ENCODE assay signal across 9 cellular contexts in the genomic region with DNA sequence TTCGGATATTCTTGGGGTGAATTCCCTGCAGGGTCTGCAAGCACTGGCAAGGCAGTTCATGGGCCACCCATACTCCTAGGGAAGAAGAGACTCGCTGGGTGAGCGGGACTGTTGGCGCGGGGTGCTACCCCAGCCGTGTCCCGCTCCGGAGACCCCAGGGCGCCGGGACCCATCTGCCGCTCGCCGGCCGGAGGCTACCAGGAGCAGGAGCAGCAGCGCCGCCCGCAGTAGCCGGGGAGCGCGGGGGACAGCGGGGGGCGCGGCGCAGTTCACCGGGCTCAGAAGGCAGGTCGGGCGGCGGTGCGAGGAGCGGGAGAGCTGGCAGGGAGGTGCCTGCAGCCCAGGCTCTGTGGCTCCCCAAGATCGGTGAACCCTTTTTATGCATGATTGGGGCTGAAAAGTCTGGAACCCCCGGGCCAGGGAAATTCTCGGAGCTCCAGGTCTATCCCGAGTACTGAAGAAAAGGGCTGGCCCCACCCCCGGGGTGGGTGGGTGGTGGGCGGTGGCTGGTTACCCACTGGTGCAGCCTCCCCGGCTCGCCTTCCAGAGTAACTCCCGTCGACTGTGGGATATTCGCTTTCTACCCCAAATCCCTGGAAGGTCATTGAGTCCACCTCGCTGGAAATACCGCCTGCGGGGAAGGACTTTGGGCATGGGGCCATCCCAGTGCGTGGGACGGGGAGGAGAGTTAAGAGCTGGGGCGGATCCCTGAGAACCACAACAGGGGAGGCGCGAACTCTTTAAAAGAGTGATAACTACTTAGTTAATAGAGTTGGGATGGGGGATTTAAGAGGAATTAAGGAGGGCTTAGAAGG. TPM values are rescaled to one million over a fixed set of nuclear protein-coding genes. Genes with fewer than 3 reads are reported as not detected.
DNase-seq lines count a peak whose midpoint lies in the region; ATAC-seq, FAIRE-seq and TF ChIP-seq lines count a peak whose summit lies in the region.
"Had no signal": no experiment of that assay in that cellular context is flagged by ENCODE, and none has a peak within 500 bp of the region (broad histone marks: within the 10 kb centered on the region; RNA-seq: fewer than 3 reads in every experiment).

No MANE protein-coding gene starts in this region.

- H3K27me3 Mint-ChIP-seq in mesothelial cell of epicardium (ENCODE audit: low read depth), result peaks cover 73% of the 10 kb centered on the region
- H3K27me3 Mint-ChIP-seq in activated naive CD4-positive, alpha-beta T cell treated with anti-CD3 and anti-CD28 coated beads for 36 hours (ENCODE audit: low read depth), result peaks cover 25% of the 10 kb centered on the region

- peaks cover 0 to 10% (median 0%) of the 10 kb centered on the region in 4 donors for H3K27me3 ChIP-seq in upper lobe of left lung

- TF ChIP-seq CTCF in epithelial cell of proximal tubule (conservative IDR thresholded peaks at IDR 0.05; ENCODE audit: low read depth, low read length) (peak; percentile 18), mesothelial cell of epicardium (IDR thresholded peaks at IDR 0.05; ENCODE audit: unreplicated experiment) (no peak), upper lobe of left lung (IDR thresholded peaks at IDR 0.05) (no peak)

- intact Hi-C loops in activated naive CD4-positive, alpha-beta T cell treated with anti-CD3 and anti-CD28 coated beads for 36 hours (cut with micrococcal nuclease), result no loop called here

- TF ChIP-seq POLR2A in upper lobe of left lung (IDR thresholded peaks at IDR 0.05), result no peak

- WGBS in upper lobe of left lung, 2 donors, result 4 to 14% methylated on average over 9 to 40 of the region's 49 CpGs

- peak; percentile 80 for DNase-seq in NCI-H82 (lab: John Stamatoyannopoulos, UW)
- DNase-seq in NCI-H82 treated with DMSO at 0.1 percent for 48 hours (lab: John Stamatoyannopoulos, UW; ENCODE audit: unreplicated experiment), result no peak
- no peak for DNase-seq in epithelial cell of proximal tubule (ENCODE audit: low read depth)
- peak in 1 of 2 experiments; percentile 54 for DNase-seq in mesothelial cell of epicardium (ENCODE audit: low spot score in 2 of 2, unreplicated experiment in 2 of 2)
- peak; percentile 30 to 86 for DNase-seq in upper lobe of left lung
- no peak for DNase-seq in activated naive CD4-positive, alpha-beta T cell treated with anti-CD3 and anti-CD28 coated beads for 36 hours
- DNase-seq in DMS153 (lab: John Stamatoyannopoulos, UW), result no peak
- DNase-seq in GM19239 (ENCODE audit: insufficient read length, low spot score), result no peak

- H3K4me3 ChIP-seq in epithelial cell of proximal tubule (ENCODE audit: low read depth, low read length) (peak overlapping the region; percentile 54), upper lobe of left lung (peak overlapping the region in 3 of 4 donors; percentile 32 to 48 (median 45))

- H3K4me1 Mint-ChIP-seq in mesothelial cell of epicardium, result peaks cover 10% of the 10 kb centered on the region
- no peaks in the 10 kb centered on the region for H3K4me1 Mint-ChIP-seq in activated naive CD4-positive, alpha-beta T cell treated with anti-CD3 and anti-CD28 coated beads for 36 hours (ENCODE audit: low read depth)

- FAIRE-seq in GM19239 (lab: Jason Lieb, UNC), result no peak
- FAIRE-seq: A204.1 had no signal

- peak; percentile 47 to 80 for ATAC-seq in upper lobe of left lung (ENCODE audit: low FRiP score in 2 of 2)

- no peak overlapping the region for H3K27ac Mint-ChIP-seq in mesothelial cell of epicardium
- H3K27ac Mint-ChIP-seq in activated naive CD4-positive, alpha-beta T cell treated with anti-CD3 and anti-CD28 coated beads for 36 hours, result no peak overlapping the region

- H3K9me3 Mint-ChIP-seq in mesothelial cell of epicardium, result no peaks in the 10 kb centered on the region
- no peaks in the 10 kb centered on the region for H3K9me3 Mint-ChIP-seq in activated naive CD4-positive, alpha-beta T cell treated with anti-CD3 and anti-CD28 coated beads for 36 hours

- H3K27ac ChIP-seq in upper lobe of left lung, result no peak overlapping the region

- H3K36me3 Mint-ChIP-seq in mesothelial cell of epicardium, result no peaks in the 10 kb centered on the region
- H3K36me3 Mint-ChIP-seq in activated naive CD4-positive, alpha-beta T cell treated with anti-CD3 and anti-CD28 coated beads for 36 hours (ENCODE audit: low read depth), result no peaks in the 10 kb centered on the region

- H3K9me3 ChIP-seq in upper lobe of left lung, result no peaks in the 10 kb centered on the region

- CTCF ChIA-PET in activated naive CD4-positive, alpha-beta T cell treated with anti-CD3 and anti-CD28 coated beads for 36 hours (lab: Charles Lee), result no interaction called here

- TF ChIP-seq EP300 in upper lobe of left lung (IDR thresholded peaks at IDR 0.05), result no peak

- H3K36me3 ChIP-seq in upper lobe of left lung, result no peaks in the 10 kb centered on the region

- peak overlapping the region; percentile 64 for H3K4me3 Mint-ChIP-seq in mesothelial cell of epicardium
- H3K4me3 Mint-ChIP-seq in activated naive CD4-positive, alpha-beta T cell treated with anti-CD3 and anti-CD28 coated beads for 36 hours, result no peak overlapping the region

- H3K4me1 ChIP-seq in upper lobe of left lung, result peaks cover 12 to 19% (median 15%) of the 10 kb centered on the region in 4 donors

RNA-seq across cellular contexts. Expression of gene PF4, which starts 37.6 kb away (rescaled TPM):
- 0.23 TPM in 1 of 2 replicates, not detected in the other for total RNA-seq in epithelial cell of proximal tubule
- total RNA-seq in mesothelial cell of epicardium, result not detected in 3 replicates
- total RNA-seq in upper lobe of left lung, result 10 to 100 TPM in 3 of 6 donors, 1 to 10 TPM in 1, under 1 TPM in 1, not detected in 1; 0.77 to 29.3 (median 19.2) TPM
- total RNA-seq in activated naive CD4-positive, alpha-beta T cell treated with anti-CD3 and anti-CD28 coated beads for 36 hours, result not detected

RNA-seq across cellular contexts. Expression of gene PPBP, which starts 43.7 kb away (rescaled TPM):
- total RNA-seq in epithelial cell of proximal tubule (not detected in 2 replicates), mesothelial cell of epicardium (not detected in 3 replicates), upper lobe of left lung (10 to 100 TPM in 1 of 6 donors, 1 to 10 TPM in 4, not detected in 1; 1.4 to 32.2 (median 6.0) TPM)
- not detected for total RNA-seq in activated naive CD4-positive, alpha-beta T cell treated with anti-CD3 and anti-CD28 coated beads for 36 hours

RNA-seq across cellular contexts. Expression of gene CXCL5, which starts 54.2 kb away (rescaled TPM):
- total RNA-seq in epithelial cell of proximal tubule (32.3 and 79.5 TPM in 2 replicates), mesothelial cell of epicardium (0.22 to 0.45 TPM (median 0.38 TPM) in 3 replicates), upper lobe of left lung (10 to 100 TPM in 1 of 6 donors, 1 to 10 TPM in 5; 2.1 to 16.0 (median 6.7) TPM)
- total RNA-seq in activated naive CD4-positive, alpha-beta T cell treated with anti-CD3 and anti-CD28 coated beads for 36 hours, result not detected

Comparison
In these comparisons a context has a peak if more than half of its experiments do, and no peak if none do; other contexts are left out.
1. DNase-seq: peak in NCI-H82 (single experiment) and upper lobe of left lung (2 of 2); none in NCI-H82 treated with DMSO at 0.1 percent for 48 hours (single experiment), epithelial cell of proximal tubule (single experiment), activated naive CD4-positive, alpha-beta T cell treated with anti-CD3 and anti-CD28 coated beads for 36 hours (single experiment), DMS153 (single experiment) and GM19239 (single experiment).